ENCODE assay signal across 21 cellular contexts in genomic region chr2:54808642-54809041, GRCh38.
"Had no signal": no experiment of that assay in that cellular context is flagged by ENCODE, and none has a peak within 500 bp of the region (broad histone marks: within the 10 kb centered on the region; RNA-seq: fewer than 3 reads in every experiment).

No MANE protein-coding gene starts in this region.

- ATAC-seq: activated CD8-positive, alpha-beta T cell treated with anti-CD3 and anti-CD28 coated beads, Interleukin-2, amount 10 ng/mL, durations not matched to agents 7 days and 5 days; activated naive CD4-positive, alpha-beta T cell treated with anti-CD3 and anti-CD28 coated beads, Interleukin-2, amount 50 U/mL, for 72 hours; activated T-cell treated with anti-CD3 and anti-CD28 coated beads, Interleukin-2, amount 50 U/mL, for 72 hours; right cardiac atrium had no signal

- H3K36me3 Mint-ChIP-seq: activated naive CD4-positive, alpha-beta T cell treated with anti-CD3 and anti-CD28 coated beads, Interleukin-2, amount 50 U/mL, for 72 hours; brain; natural killer cell treated with Interleukin-12 subunit alpha and Interleukin-12 subunit beta and Interleukin-15 and Interleukin-18, amount 100 ng/mL, for 72 hours; type B pancreatic cell had no signal

- DNase-seq: activated B cell treated with CpG ODN at 0.5 μM for 24 hours; activated CD4-positive, alpha-beta T cell treated with anti-CD3 and anti-CD28 coated beads, Interleukin-2, amount 10 ng/mL, durations not matched to agents 24 days and 14 days; activated CD8-positive, alpha-beta memory T cell treated with anti-CD3 and anti-CD28 coated beads, Interleukin-2, amount 50 U/mL, for 4 hours; activated CD8-positive, alpha-beta T cell treated with anti-CD3 and anti-CD28 coated beads, Interleukin-2, amount 10 ng/mL, durations not matched to agents 7 days and 5 days; activated gamma-delta T cell; activated T-cell treated with anti-CD3 and anti-CD28 coated beads, Interleukin-2, amount 50 U/mL, for 72 hours; amygdala; central memory CD4-positive, alpha-beta T cell; cortex of kidney; effector CD4-positive, alpha-beta T cell; glutamatergic neuron; hypothalamus; nucleus accumbens; posterior cingulate gyrus; right cardiac atrium; T-helper 2 cell had no signal

- H3K9me3 Mint-ChIP-seq: natural killer cell treated with Interleukin-12 subunit alpha and Interleukin-12 subunit beta and Interleukin-15 and Interleukin-18, amount 100 ng/mL, for 72 hours had no signal

- H3K27ac Mint-ChIP-seq: activated B cell treated with CpG ODN at 0.5 μM for 24 hours; activated CD4-positive, alpha-beta T cell treated with anti-CD3 and anti-CD28 coated beads, Interleukin-2, amount 10 ng/mL, durations not matched to agents 24 days and 14 days; activated CD8-positive, alpha-beta T cell treated with anti-CD3 and anti-CD28 coated beads, Interleukin-2, amount 10 ng/mL, durations not matched to agents 7 days and 5 days; activated naive CD4-positive, alpha-beta T cell treated with anti-CD3 and anti-CD28 coated beads, Interleukin-2, amount 50 U/mL, for 72 hours; activated T-cell treated with anti-CD3 and anti-CD28 coated beads, Interleukin-2, amount 50 U/mL, for 72 hours; natural killer cell treated with Interleukin-12 subunit alpha and Interleukin-12 subunit beta and Interleukin-15 and Interleukin-18, amount 100 ng/mL, for 72 hours; stimulated activated naive CD8-positive, alpha-beta T cell treated with anti-CD3 and anti-CD28 coated beads, Interleukin-15, Interleukin-2, amounts not matched to agents 100 ng/mL and 50 ng/mL, for 24 hours; type B pancreatic cell had no signal

- H3K27me3 Mint-ChIP-seq: activated B cell treated with CpG ODN at 0.5 μM for 24 hours, brain had no signal

- H3K4me3 Mint-ChIP-seq: activated B cell treated with CpG ODN at 0.5 μM for 24 hours; activated CD4-positive, alpha-beta T cell treated with anti-CD3 and anti-CD28 coated beads, Interleukin-2, amount 10 ng/mL, durations not matched to agents 24 days and 14 days; activated CD8-positive, alpha-beta T cell treated with anti-CD3 and anti-CD28 coated beads, Interleukin-2, amount 10 ng/mL, durations not matched to agents 7 days and 5 days; activated T-cell treated with anti-CD3 and anti-CD28 coated beads, Interleukin-2, amount 50 U/mL, for 72 hours; brain; natural killer cell treated with Interleukin-12 subunit alpha and Interleukin-12 subunit beta and Interleukin-15 and Interleukin-18, amount 100 ng/mL, for 72 hours; stimulated activated naive CD8-positive, alpha-beta T cell treated with anti-CD3 and anti-CD28 coated beads, Interleukin-15, Interleukin-2, amounts not matched to agents 100 ng/mL and 50 ng/mL, for 24 hours; type B pancreatic cell had no signal

- H3K4me1 Mint-ChIP-seq: activated CD4-positive, alpha-beta T cell treated with anti-CD3 and anti-CD28 coated beads, Interleukin-2, amount 10 ng/mL, durations not matched to agents 24 days and 14 days had no signal
